In genomic region chr13:110254151-110254679, GRCh38 we compare ENCODE assay signal across 1 cellular context.
TF ChIP-seq lines count a peak whose summit lies in the region.

No MANE protein-coding gene starts in this region.

TF ChIP-seq in IMR-90, 13 proteins besides CTCF, POLR2A, EP300 and RAD21:
- TF ChIP-seq CEBPB (IDR thresholded peaks at IDR 0.05; ENCODE audit: low read depth, low read length) = no peak
- TF ChIP-seq BHLHE40 (IDR thresholded peaks at IDR 0.05; ENCODE audit: low read depth, low read length) = no peak
- TF ChIP-seq, protein P1, sequence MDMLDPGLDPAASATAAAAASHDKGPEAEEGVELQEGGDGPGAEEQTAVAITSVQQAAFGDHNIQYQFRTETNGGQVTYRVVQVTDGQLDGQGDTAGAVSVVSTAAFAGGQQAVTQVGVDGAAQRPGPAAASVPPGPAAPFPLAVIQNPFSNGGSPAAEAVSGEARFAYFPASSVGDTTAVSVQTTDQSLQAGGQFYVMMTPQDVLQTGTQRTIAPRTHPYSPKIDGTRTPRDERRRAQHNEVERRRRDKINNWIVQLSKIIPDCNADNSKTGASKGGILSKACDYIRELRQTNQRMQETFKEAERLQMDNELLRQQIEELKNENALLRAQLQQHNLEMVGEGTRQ (IDR thresholded peaks at IDR 0.05; ENCODE audit: low read depth, low read length) = no peak
- no peak for TF ChIP-seq MAFK (IDR thresholded peaks at IDR 0.05; ENCODE audit: low read depth, low read length)
- TF ChIP-seq CHD1 (IDR thresholded peaks at IDR 0.05; ENCODE audit: low read depth, low read length) = no peak
- no peak for TF ChIP-seq NFE2L2 (IDR thresholded peaks at IDR 0.05; ENCODE audit: low read depth, low read length)
- TF ChIP-seq RCOR1 (IDR thresholded peaks at IDR 0.05; ENCODE audit: insufficient replicate concordance, low read length) = no peak
- TF ChIP-seq RFX5 (IDR thresholded peaks at IDR 0.05; ENCODE audit: low read depth, low read length) = no peak
- no peak for TF ChIP-seq MAZ (IDR thresholded peaks at IDR 0.05; ENCODE audit: borderline replicate concordance, low read depth, low read length)
- TF ChIP-seq MXI1 (IDR thresholded peaks at IDR 0.05; ENCODE audit: borderline replicate concordance, low read depth, low read length) = no peak
- no peak for TF ChIP-seq SMC3 (IDR thresholded peaks at IDR 0.05; ENCODE audit: low read depth, low read length)
- TF ChIP-seq FOS (IDR thresholded peaks at IDR 0.05; ENCODE audit: low read depth, low read length) = no peak
- TF ChIP-seq ELK1 (IDR thresholded peaks at IDR 0.05; ENCODE audit: borderline replicate concordance, low read depth, low read length) = no peak
